In the genomic region with DNA sequence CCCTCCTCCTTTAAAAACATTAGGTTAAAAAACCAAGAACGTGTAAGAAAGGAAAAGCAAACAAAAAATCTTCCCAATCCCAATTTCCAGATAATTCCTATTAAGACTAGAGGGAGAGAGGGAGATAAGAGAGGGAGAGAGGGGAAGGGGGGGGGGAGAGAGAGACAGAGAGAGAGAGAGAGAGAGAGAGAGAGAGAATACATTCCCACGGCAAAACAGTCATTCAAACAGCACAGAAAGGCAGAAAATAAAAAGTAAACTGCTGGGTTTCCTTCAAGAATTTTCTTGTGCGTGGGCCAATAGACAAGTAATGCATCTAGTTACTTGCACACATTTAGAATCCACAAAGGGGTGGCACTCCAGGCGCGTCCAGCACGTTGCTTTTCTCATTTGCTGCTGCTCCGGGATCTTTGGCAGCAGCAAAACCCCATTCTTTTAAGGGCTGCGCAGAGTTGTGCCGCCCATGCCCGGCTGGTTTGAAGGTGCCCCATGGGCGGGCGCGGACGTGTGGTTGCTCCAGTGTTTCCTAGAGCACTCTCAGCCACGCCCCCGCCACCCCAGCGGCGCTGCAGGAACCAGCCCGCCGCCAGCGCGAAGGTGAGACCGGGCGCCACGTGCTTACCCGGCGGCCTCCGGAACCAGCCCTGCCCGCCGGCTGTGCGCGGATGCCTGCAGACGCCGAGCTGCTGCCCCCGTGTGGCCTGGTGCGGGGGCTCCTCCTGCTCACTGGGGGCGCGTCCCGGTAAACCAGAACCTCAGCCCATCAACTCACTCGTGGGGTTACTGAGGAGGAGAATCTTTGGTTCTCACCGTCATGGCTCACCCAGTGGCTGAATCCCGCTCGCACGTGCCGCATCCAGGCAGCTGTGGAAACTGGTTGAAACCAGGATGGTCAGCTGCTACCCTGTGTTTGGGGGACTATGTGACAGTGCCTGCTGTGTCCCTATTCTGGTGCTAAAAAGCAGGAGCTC, we compare ENCODE assay signal across 1 cellular context.
A peak's percentile ranks its signal among the peaks of the same experiment; 100 is the strongest.
TF ChIP-seq lines count a peak whose summit lies in the region.

No MANE protein-coding gene starts in this region.

TF ChIP-seq in HepG2, 621 proteins besides CTCF, POLR2A, EP300 and RAD21 (continued from another document and continues in another):
- TF ChIP-seq, protein P1, sequence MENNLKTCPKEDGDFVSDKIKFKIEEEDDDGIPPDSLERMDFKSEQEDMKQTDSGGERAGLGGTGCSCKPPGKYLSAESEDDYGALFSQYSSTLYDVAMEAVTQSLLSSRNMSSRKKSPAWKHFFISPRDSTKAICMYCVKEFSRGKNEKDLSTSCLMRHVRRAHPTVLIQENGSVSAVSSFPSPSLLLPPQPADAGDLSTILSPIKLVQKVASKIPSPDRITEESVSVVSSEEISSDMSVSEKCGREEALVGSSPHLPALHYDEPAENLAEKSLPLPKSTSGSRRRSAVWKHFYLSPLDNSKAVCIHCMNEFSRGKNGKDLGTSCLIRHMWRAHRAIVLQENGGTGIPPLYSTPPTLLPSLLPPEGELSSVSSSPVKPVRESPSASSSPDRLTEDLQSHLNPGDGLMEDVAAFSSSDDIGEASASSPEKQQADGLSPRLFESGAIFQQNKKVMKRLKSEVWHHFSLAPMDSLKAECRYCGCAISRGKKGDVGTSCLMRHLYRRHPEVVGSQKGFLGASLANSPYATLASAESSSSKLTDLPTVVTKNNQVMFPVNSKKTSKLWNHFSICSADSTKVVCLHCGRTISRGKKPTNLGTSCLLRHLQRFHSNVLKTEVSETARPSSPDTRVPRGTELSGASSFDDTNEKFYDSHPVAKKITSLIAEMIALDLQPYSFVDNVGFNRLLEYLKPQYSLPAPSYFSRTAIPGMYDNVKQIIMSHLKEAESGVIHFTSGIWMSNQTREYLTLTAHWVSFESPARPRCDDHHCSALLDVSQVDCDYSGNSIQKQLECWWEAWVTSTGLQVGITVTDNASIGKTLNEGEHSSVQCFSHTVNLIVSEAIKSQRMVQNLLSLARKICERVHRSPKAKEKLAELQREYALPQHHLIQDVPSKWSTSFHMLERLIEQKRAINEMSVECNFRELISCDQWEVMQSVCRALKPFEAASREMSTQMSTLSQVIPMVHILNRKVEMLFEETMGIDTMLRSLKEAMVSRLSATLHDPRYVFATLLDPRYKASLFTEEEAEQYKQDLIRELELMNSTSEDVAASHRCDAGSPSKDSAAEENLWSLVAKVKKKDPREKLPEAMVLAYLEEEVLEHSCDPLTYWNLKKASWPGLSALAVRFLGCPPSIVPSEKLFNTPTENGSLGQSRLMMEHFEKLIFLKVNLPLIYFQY (CRISPR knock-in tag; IDR thresholded peaks at IDR 0.05; ENCODE audit: borderline replicate concordance), result peak; percentile 95
- TF ChIP-seq, protein P2, sequence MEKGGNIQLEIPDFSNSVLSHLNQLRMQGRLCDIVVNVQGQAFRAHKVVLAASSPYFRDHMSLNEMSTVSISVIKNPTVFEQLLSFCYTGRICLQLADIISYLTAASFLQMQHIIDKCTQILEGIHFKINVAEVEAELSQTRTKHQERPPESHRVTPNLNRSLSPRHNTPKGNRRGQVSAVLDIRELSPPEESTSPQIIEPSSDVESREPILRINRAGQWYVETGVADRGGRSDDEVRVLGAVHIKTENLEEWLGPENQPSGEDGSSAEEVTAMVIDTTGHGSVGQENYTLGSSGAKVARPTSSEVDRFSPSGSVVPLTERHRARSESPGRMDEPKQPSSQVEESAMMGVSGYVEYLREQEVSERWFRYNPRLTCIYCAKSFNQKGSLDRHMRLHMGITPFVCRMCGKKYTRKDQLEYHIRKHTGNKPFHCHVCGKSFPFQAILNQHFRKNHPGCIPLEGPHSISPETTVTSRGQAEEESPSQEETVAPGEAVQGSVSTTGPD (CRISPR knock-in tag; IDR thresholded peaks at IDR 0.05), result no peak
- TF ChIP-seq ZNF773 (CRISPR knock-in tag; IDR thresholded peaks at IDR 0.05; ENCODE audit: borderline replicate concordance) (peak; percentile 94; the same call in 1 of the 2 replicates), ZBTB21 (CRISPR knock-in tag; IDR thresholded peaks at IDR 0.05) (no peak), ZNF263 (CRISPR knock-in tag; IDR thresholded peaks at IDR 0.05) (peak; percentile 80), ZNF841 (CRISPR knock-in tag; IDR thresholded peaks at IDR 0.05; ENCODE audit: borderline replicate concordance) (peak; percentile 87), PITX1 (CRISPR knock-in tag; IDR thresholded peaks at IDR 0.05) (peak; percentile 57; the same call in 1 of the 2 replicates), ZNF296 (CRISPR knock-in tag; conservative IDR thresholded peaks at IDR 0.05) (no peak), ZNF562 (CRISPR knock-in tag; IDR thresholded peaks at IDR 0.05; ENCODE audit: borderline replicate concordance) (peak; percentile 83; the same call in 1 of the 2 replicates), KDM6A (CRISPR knock-in tag; IDR thresholded peaks at IDR 0.05; ENCODE audit: low read depth) (0 out of 2 replicates have a peak, but pooled peaks have one; percentile 15), NFYB (CRISPR knock-in tag; IDR thresholded peaks at IDR 0.05) (peak; percentile 40; the same call in 1 of the 2 replicates), ZNF572 (CRISPR knock-in tag; IDR thresholded peaks at IDR 0.05) (no peak), JARID2 (CRISPR knock-in tag; IDR thresholded peaks at IDR 0.05; ENCODE audit: insufficient replicate concordance) (peak; percentile 81), ZSCAN12 (CRISPR knock-in tag; IDR thresholded peaks at IDR 0.05) (peak; percentile 98; the same call in 1 of the 2 replicates), ZNF136 (CRISPR knock-in tag; IDR thresholded peaks at IDR 0.05; ENCODE audit: low read depth) (peak; percentile 97; the same call in 1 of the 2 replicates), HIVEP1 (CRISPR knock-in tag; IDR thresholded peaks at IDR 0.05) (peak; percentile 79; the same call in 1 of the 2 replicates), SALL2 (CRISPR knock-in tag; IDR thresholded peaks at IDR 0.05) (peak; percentile 97), ZNF883 (CRISPR knock-in tag; IDR thresholded peaks at IDR 0.05; ENCODE audit: not compliant biosample characterization) (peak; percentile 99), PRMT3 (CRISPR knock-in tag; IDR thresholded peaks at IDR 0.05; ENCODE audit: borderline replicate concordance, low read depth) (peak; percentile 98), ZMYM4 (CRISPR knock-in tag; IDR thresholded peaks at IDR 0.05) (peak; percentile 93), NFYC (CRISPR knock-in tag; IDR thresholded peaks at IDR 0.05) (peak; percentile 62), HOXA5 (CRISPR knock-in tag; IDR thresholded peaks at IDR 0.05) (peak; percentile 96), ZNF713 (CRISPR knock-in tag; IDR thresholded peaks at IDR 0.05) (peak; percentile 96), ZNF484 (CRISPR knock-in tag; IDR thresholded peaks at IDR 0.05; ENCODE audit: borderline replicate concordance, low read depth) (0 out of 2 replicates have a peak, but pooled peaks have one; percentile 89), SKI (IDR thresholded peaks at IDR 0.05; ENCODE audit: partially characterized antibody) (peak; percentile 72), NCOA5 (CRISPR knock-in tag; IDR thresholded peaks at IDR 0.05) (no peak), JDP2 (CRISPR knock-in tag; IDR thresholded peaks at IDR 0.05; ENCODE audit: borderline replicate concordance) (peak; percentile 87; the same call in 1 of the 2 replicates), ZFY (CRISPR knock-in tag; IDR thresholded peaks at IDR 0.05) (peak; percentile 76), ZSCAN31 (CRISPR knock-in tag; IDR thresholded peaks at IDR 0.05; ENCODE audit: low read depth) (peak; percentile 98), ZBTB8A (CRISPR knock-in tag; IDR thresholded peaks at IDR 0.05; ENCODE audit: borderline replicate concordance, low read depth) (peak; percentile 66; the same call in 1 of the 2 replicates), MED13 (CRISPR knock-in tag; IDR thresholded peaks at IDR 0.05) (peak; percentile 68), NFKBIZ (CRISPR knock-in tag; IDR thresholded peaks at IDR 0.05) (peak; percentile 85; the same call in 1 of the 2 replicates), ZNF878 (CRISPR knock-in tag; IDR thresholded peaks at IDR 0.05) (peak; percentile 98), MAFK (conservative IDR thresholded peaks at IDR 0.05 in 1 of 2, IDR thresholded peaks at IDR 0.05 in 1 of 2; ENCODE audit: low read length in 2 of 2) (no peak), MBNL3 (CRISPR knock-in tag; conservative IDR thresholded peaks at IDR 0.05) (no peak), ZFP36L1 (CRISPR knock-in tag; IDR thresholded peaks at IDR 0.05) (peak; percentile 98), XBP1 (CRISPR knock-in tag; IDR thresholded peaks at IDR 0.05) (no peak; the same call in 1 of the 2 replicates), ZEB1 (IDR thresholded peaks at IDR 0.05; ENCODE audit: insufficient replicate concordance, low read depth) (no peak), HOXD1 (CRISPR knock-in tag; IDR thresholded peaks at IDR 0.05) (peak; percentile 91), PLRG1 (conservative IDR thresholded peaks at IDR 0.05) (no peak), GTF2F1 (IDR thresholded peaks at IDR 0.05; ENCODE audit: low read length) (no peak), ELF3 (CRISPR knock-in tag; IDR thresholded peaks at IDR 0.05) (peak; percentile 95), ZNF678 (CRISPR knock-in tag; IDR thresholded peaks at IDR 0.05) (peak; percentile 97; the same call in 1 of the 2 replicates), KDM5A (IDR thresholded peaks at IDR 0.05; ENCODE audit: borderline replicate concordance, low read length) (no peak)
- TF ChIP-seq, protein P3, sequence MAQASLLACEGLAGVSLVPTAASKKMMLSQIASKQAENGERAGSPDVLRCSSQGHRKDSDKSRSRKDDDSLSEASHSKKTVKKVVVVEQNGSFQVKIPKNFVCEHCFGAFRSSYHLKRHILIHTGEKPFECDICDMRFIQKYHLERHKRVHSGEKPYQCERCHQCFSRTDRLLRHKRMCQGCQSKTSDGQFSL (CRISPR knock-in tag; IDR thresholded peaks at IDR 0.05), result peak; percentile 74; the same call in 1 of the 2 replicates
- TF ChIP-seq, protein P4, sequence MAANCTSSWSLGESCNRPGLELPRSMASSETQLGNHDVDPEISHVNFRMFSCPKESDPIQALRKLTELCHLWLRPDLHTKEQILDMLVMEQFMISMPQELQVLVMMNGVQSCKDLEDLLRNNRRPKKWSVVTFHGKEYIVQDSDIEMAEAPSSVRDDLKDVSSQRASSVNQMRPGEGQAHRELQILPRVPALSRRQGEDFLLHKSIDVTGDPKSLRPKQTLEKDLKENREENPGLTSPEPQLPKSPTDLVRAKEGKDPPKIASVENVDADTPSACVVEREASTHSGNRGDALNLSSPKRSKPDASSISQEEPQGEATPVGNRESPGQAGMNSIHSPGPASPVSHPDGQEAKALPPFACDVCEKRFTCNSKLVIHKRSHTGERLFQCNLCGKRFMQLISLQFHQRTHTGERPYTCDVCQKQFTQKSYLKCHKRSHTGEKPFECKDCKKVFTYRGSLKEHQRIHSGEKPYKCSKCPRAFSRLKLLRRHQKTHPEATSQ (CRISPR knock-in tag; IDR thresholded peaks at IDR 0.05; ENCODE audit: borderline replicate concordance), result peak; percentile 98
- TF ChIP-seq, protein P5, sequence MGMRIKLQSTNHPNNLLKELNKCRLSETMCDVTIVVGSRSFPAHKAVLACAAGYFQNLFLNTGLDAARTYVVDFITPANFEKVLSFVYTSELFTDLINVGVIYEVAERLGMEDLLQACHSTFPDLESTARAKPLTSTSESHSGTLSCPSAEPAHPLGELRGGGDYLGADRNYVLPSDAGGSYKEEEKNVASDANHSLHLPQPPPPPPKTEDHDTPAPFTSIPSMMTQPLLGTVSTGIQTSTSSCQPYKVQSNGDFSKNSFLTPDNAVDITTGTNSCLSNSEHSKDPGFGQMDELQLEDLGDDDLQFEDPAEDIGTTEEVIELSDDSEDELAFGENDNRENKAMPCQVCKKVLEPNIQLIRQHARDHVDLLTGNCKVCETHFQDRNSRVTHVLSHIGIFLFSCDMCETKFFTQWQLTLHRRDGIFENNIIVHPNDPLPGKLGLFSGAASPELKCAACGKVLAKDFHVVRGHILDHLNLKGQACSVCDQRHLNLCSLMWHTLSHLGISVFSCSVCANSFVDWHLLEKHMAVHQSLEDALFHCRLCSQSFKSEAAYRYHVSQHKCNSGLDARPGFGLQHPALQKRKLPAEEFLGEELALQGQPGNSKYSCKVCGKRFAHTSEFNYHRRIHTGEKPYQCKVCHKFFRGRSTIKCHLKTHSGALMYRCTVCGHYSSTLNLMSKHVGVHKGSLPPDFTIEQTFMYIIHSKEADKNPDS (CRISPR knock-in tag; IDR thresholded peaks at IDR 0.05), result no peak
- TF ChIP-seq, protein P6, sequence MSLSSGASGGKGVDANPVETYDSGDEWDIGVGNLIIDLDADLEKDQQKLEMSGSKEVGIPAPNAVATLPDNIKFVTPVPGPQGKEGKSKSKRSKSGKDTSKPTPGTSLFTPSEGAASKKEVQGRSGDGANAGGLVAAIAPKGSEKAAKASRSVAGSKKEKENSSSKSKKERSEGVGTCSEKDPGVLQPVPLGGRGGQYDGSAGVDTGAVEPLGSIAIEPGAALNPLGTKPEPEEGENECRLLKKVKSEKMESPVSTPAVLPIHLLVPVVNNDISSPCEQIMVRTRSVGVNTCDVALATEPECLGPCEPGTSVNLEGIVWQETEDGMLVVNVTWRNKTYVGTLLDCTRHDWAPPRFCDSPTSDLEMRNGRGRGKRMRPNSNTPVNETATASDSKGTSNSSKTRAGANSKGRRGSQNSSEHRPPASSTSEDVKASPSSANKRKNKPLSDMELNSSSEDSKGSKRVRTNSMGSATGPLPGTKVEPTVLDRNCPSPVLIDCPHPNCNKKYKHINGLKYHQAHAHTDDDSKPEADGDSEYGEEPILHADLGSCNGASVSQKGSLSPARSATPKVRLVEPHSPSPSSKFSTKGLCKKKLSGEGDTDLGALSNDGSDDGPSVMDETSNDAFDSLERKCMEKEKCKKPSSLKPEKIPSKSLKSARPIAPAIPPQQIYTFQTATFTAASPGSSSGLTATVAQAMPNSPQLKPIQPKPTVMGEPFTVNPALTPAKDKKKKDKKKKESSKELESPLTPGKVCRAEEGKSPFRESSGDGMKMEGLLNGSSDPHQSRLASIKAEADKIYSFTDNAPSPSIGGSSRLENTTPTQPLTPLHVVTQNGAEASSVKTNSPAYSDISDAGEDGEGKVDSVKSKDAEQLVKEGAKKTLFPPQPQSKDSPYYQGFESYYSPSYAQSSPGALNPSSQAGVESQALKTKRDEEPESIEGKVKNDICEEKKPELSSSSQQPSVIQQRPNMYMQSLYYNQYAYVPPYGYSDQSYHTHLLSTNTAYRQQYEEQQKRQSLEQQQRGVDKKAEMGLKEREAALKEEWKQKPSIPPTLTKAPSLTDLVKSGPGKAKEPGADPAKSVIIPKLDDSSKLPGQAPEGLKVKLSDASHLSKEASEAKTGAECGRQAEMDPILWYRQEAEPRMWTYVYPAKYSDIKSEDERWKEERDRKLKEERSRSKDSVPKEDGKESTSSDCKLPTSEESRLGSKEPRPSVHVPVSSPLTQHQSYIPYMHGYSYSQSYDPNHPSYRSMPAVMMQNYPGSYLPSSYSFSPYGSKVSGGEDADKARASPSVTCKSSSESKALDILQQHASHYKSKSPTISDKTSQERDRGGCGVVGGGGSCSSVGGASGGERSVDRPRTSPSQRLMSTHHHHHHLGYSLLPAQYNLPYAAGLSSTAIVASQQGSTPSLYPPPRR (CRISPR knock-in tag; IDR thresholded peaks at IDR 0.05; ENCODE audit: borderline replicate concordance), result peak; percentile 74
- TF ChIP-seq, protein P7, sequence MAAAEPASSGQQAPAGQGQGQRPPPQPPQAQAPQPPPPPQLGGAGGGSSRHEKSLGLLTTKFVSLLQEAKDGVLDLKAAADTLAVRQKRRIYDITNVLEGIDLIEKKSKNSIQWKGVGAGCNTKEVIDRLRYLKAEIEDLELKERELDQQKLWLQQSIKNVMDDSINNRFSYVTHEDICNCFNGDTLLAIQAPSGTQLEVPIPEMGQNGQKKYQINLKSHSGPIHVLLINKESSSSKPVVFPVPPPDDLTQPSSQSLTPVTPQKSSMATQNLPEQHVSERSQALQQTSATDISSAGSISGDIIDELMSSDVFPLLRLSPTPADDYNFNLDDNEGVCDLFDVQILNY (CRISPR knock-in tag; conservative IDR thresholded peaks at IDR 0.05), result peak; percentile 87
